19 cellular contexts compared by ENCODE assay signal in genomic region chr1:174152424-174152823, GRCh38. TPM values are rescaled to one million over a fixed set of nuclear protein-coding genes. Genes with fewer than 3 reads are reported as not detected.
DNase-seq lines count a peak whose midpoint lies in the region; ATAC-seq and TF ChIP-seq lines count a peak whose summit lies in the region.
"Had no signal": no experiment of that assay in that cellular context is flagged by ENCODE, and none has a peak within 500 bp of the region (broad histone marks: within the 10 kb centered on the region; RNA-seq: fewer than 3 reads in every experiment).

No MANE protein-coding gene starts in this region.

- H3K27me3 ChIP-seq in OCI-LY3 (ENCODE audit: low read depth, low read length) (no peaks in the 10 kb centered on the region), osteoblast (ENCODE audit: insufficient read depth, low read length) (no peaks in the 10 kb centered on the region), tibial nerve (no peaks in the 10 kb centered on the region)

- DNase-seq in activated CD4-positive, alpha-beta memory T cell treated with anti-CD3 and anti-CD28 coated beads, Interleukin-2, amount 10 ng/mL, durations not matched to agents 7 days and 5 days: no peak
- DNase-seq in activated CD4-positive, alpha-beta memory T cell treated with anti-CD3 and anti-CD28 coated beads for 36 hours: no peak
- DNase-seq in osteoblast (ENCODE audit: insufficient read length, low spot score, missing footprints): peak; percentile 45
- no peak for DNase-seq in G401 (ENCODE audit: low spot score)
- DNase-seq in tibial nerve (ENCODE audit: low spot score in 2 of 2): no peak
- DNase-seq: C1 segment of cervical spinal cord, DMS 273 treated with DMSO at 0.1 percent for 48 hours, GF-D8, GOT3, Karpas-422, MM.1S, NCI-H1105, NCI-H1694 treated with DMSO at 0.1 percent for 48 hours, NCI-H2107, NCI-H2227 treated with DMSO at 0.1 percent for 48 hours, NCI-H524 had no signal

- H3K27ac ChIP-seq in OCI-LY3 (ENCODE audit: low read length) (no peak overlapping the region), osteoblast (ENCODE audit: low read depth, low read length) (no peak overlapping the region), tibial nerve (no peak overlapping the region)
- H3K27ac ChIP-seq: A549 had no signal

- peaks cover 10% of the 10 kb centered on the region for H3K36me3 Mint-ChIP-seq in activated CD4-positive, alpha-beta memory T cell treated with anti-CD3 and anti-CD28 coated beads, Interleukin-2, amount 10 ng/mL, durations not matched to agents 7 days and 5 days (ENCODE audit: low read depth)
- H3K36me3 Mint-ChIP-seq in activated CD4-positive, alpha-beta memory T cell treated with anti-CD3 and anti-CD28 coated beads for 36 hours: no peaks in the 10 kb centered on the region
- H3K36me3 Mint-ChIP-seq in activated T-helper 17 cell treated with anti-CD3 and anti-CD28 coated beads, Interleukin-2, amount 50 U/mL, for 72 hours (ENCODE audit: low read depth): no peaks in the 10 kb centered on the region

- peaks cover 5% of the 10 kb centered on the region for H3K9me3 Mint-ChIP-seq in activated CD4-positive, alpha-beta memory T cell treated with anti-CD3 and anti-CD28 coated beads, Interleukin-2, amount 10 ng/mL, durations not matched to agents 7 days and 5 days
- peaks cover 7% of the 10 kb centered on the region for H3K9me3 Mint-ChIP-seq in activated CD4-positive, alpha-beta memory T cell treated with anti-CD3 and anti-CD28 coated beads for 36 hours
- H3K9me3 Mint-ChIP-seq in activated T-helper 17 cell treated with anti-CD3 and anti-CD28 coated beads, Interleukin-2, amount 50 U/mL, for 72 hours: no peaks in the 10 kb centered on the region

- no peak for ATAC-seq in activated T-helper 17 cell treated with anti-CD3 and anti-CD28 coated beads, Interleukin-2, amount 50 U/mL, for 72 hours (replicated peaks)

- in situ Hi-C loops in G401 (cut with HindIII; ENCODE audit: low sequenced_read_pairs): no loop called here

- CTCF ChIA-PET in activated CD4-positive, alpha-beta memory T cell treated with anti-CD3 and anti-CD28 coated beads, Interleukin-2, amount 10 ng/mL, durations not matched to agents 7 days and 5 days (lab: Charles Lee): interaction anchor here (0.9 to 2.6 kb wide), 5 partner anchors 38 to 287 kb away, joined by 3 to 16 read pairs (median 3); no protein-coding TSS in a partner anchor
- CTCF ChIA-PET in activated CD4-positive, alpha-beta memory T cell treated with anti-CD3 and anti-CD28 coated beads for 36 hours (lab: Charles Lee): interaction anchor here (0.5 to 1.5 kb wide), 3 partner anchors 15 to 65 kb away, joined by 3 to 5 read pairs (median 3); no protein-coding TSS in a partner anchor

- no peaks in the 10 kb centered on the region for H4K20me1 ChIP-seq in OCI-LY3 (ENCODE audit: insufficient read depth, low read length)
- H4K20me1 ChIP-seq in osteoblast (ENCODE audit: insufficient read depth, low read length): no peaks in the 10 kb centered on the region

- no peak overlapping the region for H3K9ac ChIP-seq in OCI-LY3 (ENCODE audit: low read length)

- H3K4me3 Mint-ChIP-seq in activated CD4-positive, alpha-beta memory T cell treated with anti-CD3 and anti-CD28 coated beads, Interleukin-2, amount 10 ng/mL, durations not matched to agents 7 days and 5 days: peak overlapping the region; percentile 17
- H3K4me3 Mint-ChIP-seq in activated CD4-positive, alpha-beta memory T cell treated with anti-CD3 and anti-CD28 coated beads for 36 hours: no peak overlapping the region
- no peak overlapping the region for H3K4me3 Mint-ChIP-seq in activated T-helper 17 cell treated with anti-CD3 and anti-CD28 coated beads, Interleukin-2, amount 50 U/mL, for 72 hours

- TF ChIP-seq EP300 in tibial nerve (IDR thresholded peaks at IDR 0.05): no peak

- H3K4me2 ChIP-seq in OCI-LY3 (ENCODE audit: low read length): peak overlapping the region; percentile 32
- H3K4me2 ChIP-seq in osteoblast (ENCODE audit: insufficient read depth, low read length): no peak overlapping the region
- H3K4me2 ChIP-seq: A549 had no signal

- H2AFZ ChIP-seq in OCI-LY3 (ENCODE audit: low read depth, low read length): no peak overlapping the region
- H2AFZ ChIP-seq in osteoblast (ENCODE audit: low read length): no peak overlapping the region

- H3K27ac Mint-ChIP-seq in activated CD4-positive, alpha-beta memory T cell treated with anti-CD3 and anti-CD28 coated beads, Interleukin-2, amount 10 ng/mL, durations not matched to agents 7 days and 5 days: peak overlapping the region; percentile 69
- H3K27ac Mint-ChIP-seq in activated CD4-positive, alpha-beta memory T cell treated with anti-CD3 and anti-CD28 coated beads for 36 hours: no peak overlapping the region
- peak overlapping the region; percentile 78 for H3K27ac Mint-ChIP-seq in activated T-helper 17 cell treated with anti-CD3 and anti-CD28 coated beads, Interleukin-2, amount 50 U/mL, for 72 hours

- H3K9me3 ChIP-seq in OCI-LY3 (ENCODE audit: insufficient read depth, low read length) (no peaks in the 10 kb centered on the region), osteoblast (ENCODE audit: low read depth, low read length) (no peaks in the 10 kb centered on the region), tibial nerve (no peaks in the 10 kb centered on the region)
- H3K9me3 ChIP-seq: A549 had no signal

- H3K4me1 ChIP-seq in OCI-LY3 (ENCODE audit: low read length): peaks cover 40% of the 10 kb centered on the region
- no peaks in the 10 kb centered on the region for H3K4me1 ChIP-seq in osteoblast (ENCODE audit: insufficient read depth, low read length)
- peaks cover 0 to 4% (median 0%) of the 10 kb centered on the region in 4 donors for H3K4me1 ChIP-seq in tibial nerve

- H3K36me3 ChIP-seq in OCI-LY3 (replicated peaks; ENCODE audit: low read depth, low read length) (no peaks in the 10 kb centered on the region), osteoblast (ENCODE audit: insufficient read depth, low read length) (no peaks in the 10 kb centered on the region), tibial nerve (no peaks in the 10 kb centered on the region)

- intact Hi-C loops in activated CD4-positive, alpha-beta memory T cell treated with anti-CD3 and anti-CD28 coated beads for 36 hours (cut with micrococcal nuclease): loop anchor here (2.0 to 10.0 kb wide), 4 partner anchors 38 to 1618 kb away; partner anchors contain the start of genes CACYBP, PRDX6 and SUCO

- WGBS in tibial nerve, 2 donors: 72 to 77% methylated on average over 1 of the region's 1 CpG

- no peak for TF ChIP-seq POLR2A in tibial nerve (IDR thresholded peaks at IDR 0.05)

- peaks cover 52% of the 10 kb centered on the region for H3K4me1 Mint-ChIP-seq in activated CD4-positive, alpha-beta memory T cell treated with anti-CD3 and anti-CD28 coated beads, Interleukin-2, amount 10 ng/mL, durations not matched to agents 7 days and 5 days
- peaks cover 28% of the 10 kb centered on the region for H3K4me1 Mint-ChIP-seq in activated CD4-positive, alpha-beta memory T cell treated with anti-CD3 and anti-CD28 coated beads for 36 hours (ENCODE audit: low read depth)
- H3K4me1 Mint-ChIP-seq in activated T-helper 17 cell treated with anti-CD3 and anti-CD28 coated beads, Interleukin-2, amount 50 U/mL, for 72 hours: peaks cover 11% of the 10 kb centered on the region

- H3K27me3 Mint-ChIP-seq in activated CD4-positive, alpha-beta memory T cell treated with anti-CD3 and anti-CD28 coated beads, Interleukin-2, amount 10 ng/mL, durations not matched to agents 7 days and 5 days: peaks cover 1% of the 10 kb centered on the region
- H3K27me3 Mint-ChIP-seq in activated CD4-positive, alpha-beta memory T cell treated with anti-CD3 and anti-CD28 coated beads for 36 hours: no peaks in the 10 kb centered on the region
- H3K27me3 Mint-ChIP-seq in activated T-helper 17 cell treated with anti-CD3 and anti-CD28 coated beads, Interleukin-2, amount 50 U/mL, for 72 hours: no peaks in the 10 kb centered on the region

- POLR2A ChIA-PET in activated CD4-positive, alpha-beta memory T cell treated with anti-CD3 and anti-CD28 coated beads, Interleukin-2, amount 10 ng/mL, durations not matched to agents 7 days and 5 days (lab: Charles Lee): interaction anchor here (0.7 to 4.5 kb wide), 6 partner anchors 14 to 438 kb away, joined by 3 to 15 read pairs (median 4); partner anchors contain the start of genes GAS5, KLHL20, RC3H1 and ZBTB37
- POLR2A ChIA-PET in activated CD4-positive, alpha-beta memory T cell treated with anti-CD3 and anti-CD28 coated beads for 36 hours (lab: Charles Lee): interaction anchor here (0.6 to 1.3 kb wide), 3 partner anchors 22 to 284 kb away, joined by 3 to 7 read pairs (median 3); partner anchors contain the start of gene ZBTB37

- no peak for TF ChIP-seq CTCF in OCI-LY3 (IDR thresholded peaks at IDR 0.05; ENCODE audit: low read depth, low read length)
- TF ChIP-seq CTCF in osteoblast (IDR thresholded peaks at IDR 0.05; ENCODE audit: extremely low read depth, low read depth, low read length): no peak
- TF ChIP-seq CTCF in tibial nerve (IDR thresholded peaks at IDR 0.05): no peak

- H3K4me3 ChIP-seq in OCI-LY3 (ENCODE audit: low read length): no peak overlapping the region
- no peak overlapping the region for H3K4me3 ChIP-seq in osteoblast (ENCODE audit: insufficient read depth, low read length)
- H3K4me3 ChIP-seq in tibial nerve: no peak overlapping the region
- H3K4me3 ChIP-seq: A549 had no signal

- H3K79me2 ChIP-seq in OCI-LY3 (ENCODE audit: low read length) (no peaks in the 10 kb centered on the region), osteoblast (ENCODE audit: insufficient read depth, low read length) (no peaks in the 10 kb centered on the region)

RNA-seq across cellular contexts. Expression of gene RABGAP1L, which starts 6.9 kb away (rescaled TPM):
- total RNA-seq in activated CD4-positive, alpha-beta memory T cell treated with anti-CD3 and anti-CD28 coated beads, Interleukin-2, amount 10 ng/mL, durations not matched to agents 7 days and 5 days: 10 to 100 TPM; 76.8 to 80.5 TPM
- total RNA-seq in activated CD4-positive, alpha-beta memory T cell treated with anti-CD3 and anti-CD28 coated beads for 36 hours: 10 to 100 TPM; 30.5 to 30.9 TPM
- total RNA-seq in activated T-helper 17 cell treated with anti-CD3 and anti-CD28 coated beads, Interleukin-2, amount 50 U/mL, for 72 hours: 10 to 100 TPM; 38.4 to 54.1 TPM
- total RNA-seq in osteoblast: 30.0 and 34.5 TPM in 2 replicates
- total RNA-seq in G401 (2014; rRNA removed; shearing (Covaris generic)): 17.0 and 23.3 TPM in 2 replicates
- total RNA-seq in tibial nerve: 10 to 100 TPM; 42.4 to 74.5 (median 49.1) TPM
